In the genomic region with DNA sequence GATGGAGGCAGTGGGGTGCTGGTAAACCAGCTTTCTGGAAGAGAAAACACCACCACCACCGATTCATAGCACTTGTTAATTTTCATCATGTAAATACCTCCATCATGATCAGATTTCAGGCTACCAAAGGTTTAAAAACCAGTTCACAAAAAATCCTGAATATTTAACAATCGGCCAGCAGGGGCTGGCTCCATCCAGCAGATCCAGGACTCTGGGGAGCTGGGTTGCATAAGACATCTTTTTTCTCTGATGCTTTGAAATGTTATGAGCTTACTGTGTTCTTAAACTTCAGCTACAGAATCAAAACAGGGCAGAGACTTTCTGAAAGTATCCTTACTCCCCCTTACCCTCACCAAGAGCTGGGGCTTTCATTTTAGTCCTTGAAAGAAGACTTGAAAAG, we compare ENCODE assay signal across 1 cellular context.
A peak's percentile ranks its signal among the peaks of the same experiment; 100 is the strongest.
TF ChIP-seq lines count a peak whose summit lies in the region.

No MANE protein-coding gene starts in this region.

TF ChIP-seq in HepG2, 621 proteins besides CTCF, POLR2A, EP300 and RAD21:
- no peak for TF ChIP-seq SMARCE1 (IDR thresholded peaks at IDR 0.05; ENCODE audit: borderline replicate concordance)
- peak; percentile 16; the same call in 1 of the 2 replicates for TF ChIP-seq SMC3 (IDR thresholded peaks at IDR 0.05; ENCODE audit: low read length)
